In the genomic region with DNA sequence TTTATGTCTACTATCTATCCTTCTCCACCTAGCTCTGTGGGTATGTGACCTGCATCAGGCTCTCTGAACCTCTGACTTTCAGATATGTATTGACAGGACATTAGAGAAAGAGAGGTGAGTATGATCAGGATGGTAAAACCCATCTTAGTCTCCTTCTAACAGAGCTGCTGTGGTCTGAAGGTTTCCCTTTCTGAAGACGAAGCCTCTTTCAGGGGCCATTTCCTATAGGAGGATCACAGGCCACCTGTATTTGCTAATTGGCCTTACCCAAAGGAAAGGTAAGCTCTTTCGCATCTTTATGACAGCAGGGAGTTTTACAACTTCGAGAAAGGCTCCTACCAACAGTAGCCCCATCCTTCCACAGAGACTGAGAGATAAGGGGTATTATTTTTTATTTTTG, we compare ENCODE assay signal across 1 cellular context.
TF ChIP-seq lines count a peak whose summit lies in the region.

No MANE protein-coding gene starts in this region.

TF ChIP-seq in GM23338, 12 proteins besides CTCF, POLR2A, EP300 and RAD21 (continued from another document):
- TF ChIP-seq, protein P1, sequence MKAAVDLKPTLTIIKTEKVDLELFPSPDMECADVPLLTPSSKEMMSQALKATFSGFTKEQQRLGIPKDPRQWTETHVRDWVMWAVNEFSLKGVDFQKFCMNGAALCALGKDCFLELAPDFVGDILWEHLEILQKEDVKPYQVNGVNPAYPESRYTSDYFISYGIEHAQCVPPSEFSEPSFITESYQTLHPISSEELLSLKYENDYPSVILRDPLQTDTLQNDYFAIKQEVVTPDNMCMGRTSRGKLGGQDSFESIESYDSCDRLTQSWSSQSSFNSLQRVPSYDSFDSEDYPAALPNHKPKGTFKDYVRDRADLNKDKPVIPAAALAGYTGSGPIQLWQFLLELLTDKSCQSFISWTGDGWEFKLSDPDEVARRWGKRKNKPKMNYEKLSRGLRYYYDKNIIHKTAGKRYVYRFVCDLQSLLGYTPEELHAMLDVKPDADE (IDR thresholded peaks at IDR 0.05): no peak
- TF ChIP-seq, protein P2, sequence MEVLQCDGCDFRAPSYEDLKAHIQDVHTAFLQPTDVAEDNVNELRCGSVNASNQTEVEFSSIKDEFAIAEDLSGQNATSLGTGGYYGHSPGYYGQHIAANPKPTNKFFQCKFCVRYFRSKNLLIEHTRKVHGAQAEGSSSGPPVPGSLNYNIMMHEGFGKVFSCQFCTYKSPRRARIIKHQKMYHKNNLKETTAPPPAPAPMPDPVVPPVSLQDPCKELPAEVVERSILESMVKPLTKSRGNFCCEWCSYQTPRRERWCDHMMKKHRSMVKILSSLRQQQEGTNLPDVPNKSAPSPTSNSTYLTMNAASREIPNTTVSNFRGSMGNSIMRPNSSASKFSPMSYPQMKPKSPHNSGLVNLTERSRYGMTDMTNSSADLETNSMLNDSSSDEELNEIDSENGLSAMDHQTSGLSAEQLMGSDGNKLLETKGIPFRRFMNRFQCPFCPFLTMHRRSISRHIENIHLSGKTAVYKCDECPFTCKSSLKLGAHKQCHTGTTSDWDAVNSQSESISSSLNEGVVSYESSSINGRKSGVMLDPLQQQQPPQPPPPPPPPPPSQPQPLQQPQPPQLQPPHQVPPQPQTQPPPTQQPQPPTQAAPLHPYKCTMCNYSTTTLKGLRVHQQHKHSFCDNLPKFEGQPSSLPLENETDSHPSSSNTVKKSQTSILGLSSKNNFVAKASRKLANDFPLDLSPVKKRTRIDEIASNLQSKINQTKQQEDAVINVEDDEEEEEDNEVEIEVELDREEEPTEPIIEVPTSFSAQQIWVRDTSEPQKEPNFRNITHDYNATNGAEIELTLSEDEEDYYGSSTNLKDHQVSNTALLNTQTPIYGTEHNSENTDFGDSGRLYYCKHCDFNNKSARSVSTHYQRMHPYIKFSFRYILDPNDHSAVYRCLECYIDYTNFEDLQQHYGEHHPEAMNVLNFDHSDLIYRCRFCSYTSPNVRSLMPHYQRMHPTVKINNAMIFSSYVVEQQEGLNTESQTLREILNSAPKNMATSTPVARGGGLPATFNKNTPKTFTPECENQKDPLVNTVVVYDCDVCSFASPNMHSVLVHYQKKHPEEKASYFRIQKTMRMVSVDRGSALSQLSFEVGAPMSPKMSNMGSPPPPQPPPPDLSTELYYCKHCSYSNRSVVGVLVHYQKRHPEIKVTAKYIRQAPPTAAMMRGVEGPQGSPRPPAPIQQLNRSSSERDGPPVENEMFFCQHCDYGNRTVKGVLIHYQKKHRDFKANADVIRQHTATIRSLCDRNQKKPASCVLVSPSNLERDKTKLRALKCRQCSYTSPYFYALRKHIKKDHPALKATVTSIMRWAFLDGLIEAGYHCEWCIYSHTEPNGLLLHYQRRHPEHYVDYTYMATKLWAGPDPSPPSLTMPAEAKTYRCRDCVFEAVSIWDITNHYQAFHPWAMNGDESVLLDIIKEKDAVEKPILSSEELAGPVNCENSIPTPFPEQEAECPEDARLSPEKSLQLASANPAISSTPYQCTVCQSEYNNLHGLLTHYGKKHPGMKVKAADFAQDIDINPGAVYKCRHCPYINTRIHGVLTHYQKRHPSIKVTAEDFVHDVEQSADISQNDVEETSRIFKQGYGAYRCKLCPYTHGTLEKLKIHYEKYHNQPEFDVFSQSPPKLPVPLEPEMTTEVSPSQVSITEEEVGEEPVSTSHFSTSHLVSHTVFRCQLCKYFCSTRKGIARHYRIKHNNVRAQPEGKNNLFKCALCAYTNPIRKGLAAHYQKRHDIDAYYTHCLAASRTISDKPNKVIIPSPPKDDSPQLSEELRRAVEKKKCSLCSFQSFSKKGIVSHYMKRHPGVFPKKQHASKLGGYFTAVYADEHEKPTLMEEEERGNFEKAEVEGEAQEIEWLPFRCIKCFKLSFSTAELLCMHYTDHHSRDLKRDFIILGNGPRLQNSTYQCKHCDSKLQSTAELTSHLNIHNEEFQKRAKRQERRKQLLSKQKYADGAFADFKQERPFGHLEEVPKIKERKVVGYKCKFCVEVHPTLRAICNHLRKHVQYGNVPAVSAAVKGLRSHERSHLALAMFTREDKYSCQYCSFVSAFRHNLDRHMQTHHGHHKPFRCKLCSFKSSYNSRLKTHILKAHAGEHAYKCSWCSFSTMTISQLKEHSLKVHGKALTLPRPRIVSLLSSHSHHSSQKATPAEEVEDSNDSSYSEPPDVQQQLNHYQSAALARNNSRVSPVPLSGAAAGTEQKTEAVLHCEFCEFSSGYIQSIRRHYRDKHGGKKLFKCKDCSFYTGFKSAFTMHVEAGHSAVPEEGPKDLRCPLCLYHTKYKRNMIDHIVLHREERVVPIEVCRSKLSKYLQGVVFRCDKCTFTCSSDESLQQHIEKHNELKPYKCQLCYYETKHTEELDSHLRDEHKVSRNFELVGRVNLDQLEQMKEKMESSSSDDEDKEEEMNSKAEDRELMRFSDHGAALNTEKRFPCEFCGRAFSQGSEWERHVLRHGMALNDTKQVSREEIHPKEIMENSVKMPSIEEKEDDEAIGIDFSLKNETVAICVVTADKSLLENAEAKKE (CRISPR knock-in tag; IDR thresholded peaks at IDR 0.05): no peak
- TF ChIP-seq ZNF331 (CRISPR knock-in tag; IDR thresholded peaks at IDR 0.05; ENCODE audit: low read depth) (no peak), JUNB (IDR thresholded peaks at IDR 0.05; ENCODE audit: unreplicated experiment) (no peak), EZH2 (IDR thresholded peaks at IDR 0.05; ENCODE audit: low read depth, unreplicated experiment) (no peak), CREB1 (CRISPR knock-in tag; IDR thresholded peaks at IDR 0.05; ENCODE audit: low read depth) (no peak)
